Comparison of ENCODE assay signal across 12 cellular contexts in the genomic region with DNA sequence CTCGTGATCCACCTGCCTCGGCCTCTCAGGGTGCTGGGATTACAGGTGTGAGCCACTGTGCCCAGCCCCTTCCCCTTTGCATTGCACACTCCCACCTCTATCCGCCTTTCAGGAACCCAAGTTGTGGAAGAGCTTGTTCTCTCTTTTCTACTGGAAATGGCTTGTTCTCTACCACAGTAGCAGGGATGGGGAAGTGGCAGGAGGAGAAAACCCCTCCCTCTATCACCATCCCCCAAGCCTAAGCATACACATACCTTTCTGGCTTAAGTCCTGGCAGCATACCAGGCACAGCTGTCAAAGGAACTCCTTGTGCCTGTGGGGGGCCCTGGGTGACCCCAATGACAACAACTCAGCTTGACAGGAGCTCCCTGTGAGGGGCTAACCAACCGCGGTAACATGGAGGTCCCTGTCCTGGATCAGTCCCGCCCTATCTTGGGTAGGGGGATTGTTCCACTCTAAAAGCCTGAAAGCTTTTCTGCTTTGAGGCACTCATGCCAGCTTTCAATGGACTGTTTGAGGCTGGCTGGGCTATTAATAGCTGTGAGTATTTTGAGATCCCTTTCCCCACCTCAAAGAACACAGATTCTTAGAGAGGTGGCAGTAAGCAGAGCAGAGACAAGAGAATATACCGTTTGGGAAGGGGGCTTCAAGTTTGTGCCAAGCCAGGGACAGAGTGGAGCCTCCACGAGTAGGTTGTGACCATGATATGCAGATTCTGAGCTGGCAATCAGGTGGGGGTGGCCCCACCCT. TPM values are rescaled to one million over a fixed set of nuclear protein-coding genes. Genes with fewer than 3 reads are reported as not detected.
DNase-seq lines count a peak whose midpoint lies in the region; ATAC-seq and TF ChIP-seq lines count a peak whose summit lies in the region.
"Had no signal": no experiment of that assay in that cellular context is flagged by ENCODE, and none has a peak within 500 bp of the region (broad histone marks: within the 10 kb centered on the region; RNA-seq: fewer than 3 reads in every experiment).

No MANE protein-coding gene starts in this region.

- H3K4me1 ChIP-seq in cardiac muscle cell (ENCODE audit: low read depth) (peaks cover 36% of the 10 kb centered on the region), ascending aorta (peaks cover 18 to 39% of the 10 kb centered on the region in 2 donors), upper lobe of right lung (peaks cover 43% of the 10 kb centered on the region)

- H3K27ac ChIP-seq in cardiac muscle cell, result peak overlapping the region; percentile 96
- H3K27ac ChIP-seq in ascending aorta, result peak overlapping the region; percentile 27 to 82
- peak overlapping the region; percentile 6 for H3K27ac ChIP-seq in upper lobe of right lung
- H3K27ac ChIP-seq: C4-2B had no signal

- H3K4me3 ChIP-seq in cardiac muscle cell (peak overlapping the region; percentile 69), ascending aorta (peak overlapping the region in 1 of 2 donors; percentile 76), upper lobe of right lung (no peak overlapping the region)

- DNase-seq in cardiac muscle cell (ENCODE audit: low read depth in 1 of 2, low spot score in 1 of 2), result peak in 1 of 2 donors; percentile 74
- DNase-seq in cardiac septum (ENCODE audit: low spot score), result no peak
- no peak for DNase-seq in ascending aorta (ENCODE audit: low spot score in 2 of 2)
- DNase-seq in myocyte (ENCODE audit: low read depth), result peak; percentile 51
- no peak for DNase-seq in upper lobe of right lung
- DNase-seq in foreskin melanocyte, result no peak
- no peak for DNase-seq in putamen (ENCODE audit: low spot score)
- DNase-seq in NCI-H510A (lab: John Stamatoyannopoulos, UW), result no peak
- DNase-seq: activated CD4-positive, CD25-positive, alpha-beta regulatory T cell treated with anti-CD3 and anti-CD28 coated beads, Interleukin-2, amount 50 U/mL, for 72 hours; central memory CD4-positive, alpha-beta T cell; NK-92 treated with Interleukin-12 subunit alpha and Interleukin-12 subunit beta, amount 100 ng/mL, for 24 hours had no signal

- no peak for ATAC-seq in upper lobe of right lung

- TF ChIP-seq CTCF in cardiac muscle cell (IDR thresholded peaks at IDR 0.05; ENCODE audit: low read depth, low read length) (no peak), ascending aorta (IDR thresholded peaks at IDR 0.05) (no peak), upper lobe of right lung (IDR thresholded peaks at IDR 0.05) (no peak)

- H3K36me3 ChIP-seq in cardiac muscle cell (peaks cover 30% of the 10 kb centered on the region), ascending aorta (peaks cover 32 to 33% of the 10 kb centered on the region in 2 donors), upper lobe of right lung (peaks cover 41% of the 10 kb centered on the region)

- H3K27me3 ChIP-seq in cardiac muscle cell, result no peaks in the 10 kb centered on the region
- H3K27me3 ChIP-seq in ascending aorta, result no peaks in the 10 kb centered on the region
- H3K27me3 ChIP-seq in upper lobe of right lung, result no peaks in the 10 kb centered on the region

- intact Hi-C loops in cardiac septum (cut with DNase I) (no loop called here), ascending aorta (cut with DNase I) (no loop called here), upper lobe of right lung (cut with DNase I) (no loop called here)

- no peaks in the 10 kb centered on the region for H3K9me3 ChIP-seq in cardiac muscle cell (ENCODE audit: low read depth)
- H3K9me3 ChIP-seq in ascending aorta, result no peaks in the 10 kb centered on the region
- no peaks in the 10 kb centered on the region for H3K9me3 ChIP-seq in upper lobe of right lung

RNA-seq across cellular contexts. Expression of a gene that starts 2.3 kb away (rescaled TPM):
- 264 and 334 TPM in 2 replicates for total RNA-seq in cardiac muscle cell
- polyA plus RNA-seq in cardiac muscle cell, result 343 and 472 TPM in 2 replicates
- total RNA-seq in cardiac septum, result 74.9 TPM
- 64.0 TPM for total RNA-seq in ascending aorta
- 94.5 and 194 TPM in 2 replicates for total RNA-seq in myocyte
- 106 TPM for polyA plus RNA-seq in myocyte (2012)
- 58.8 TPM for total RNA-seq in upper lobe of right lung

RNA-seq across cellular contexts. Expression of a gene that starts 2.6 kb away (rescaled TPM):
- total RNA-seq in cardiac muscle cell (98.8 and 125 TPM in 2 replicates), cardiac septum (33.8 TPM), ascending aorta (61.1 TPM), myocyte (29.2 and 33.6 TPM in 2 replicates), upper lobe of right lung (45.5 TPM)
- 173 and 227 TPM in 2 replicates for polyA plus RNA-seq in cardiac muscle cell
- polyA plus RNA-seq in myocyte (2012), result 133 TPM

RNA-seq across cellular contexts. Expression of a gene that starts 5.1 kb away (rescaled TPM):
- total RNA-seq in cardiac muscle cell (67.3 and 108 TPM in 2 replicates), cardiac septum (26.4 TPM), ascending aorta (20.6 TPM), myocyte (64.0 and 65.6 TPM in 2 replicates), upper lobe of right lung (39.4 TPM)
- 63.8 and 77.1 TPM in 2 replicates for polyA plus RNA-seq in cardiac muscle cell
- polyA plus RNA-seq in myocyte (2012), result 65.4 TPM

RNA-seq across cellular contexts. Expression of a gene that starts 32.0 kb away (rescaled TPM):
- total RNA-seq in cardiac muscle cell (58.2 and 70.0 TPM in 2 replicates), cardiac septum (25.3 TPM), ascending aorta (27.7 TPM), myocyte (50.5 and 52.1 TPM in 2 replicates), upper lobe of right lung (24.1 TPM)
- 48.8 and 74.4 TPM in 2 replicates for polyA plus RNA-seq in cardiac muscle cell
- polyA plus RNA-seq in myocyte (2012), result 48.6 TPM

RNA-seq across cellular contexts. Expression of a gene that starts 37.3 kb away (rescaled TPM):
- total RNA-seq in cardiac muscle cell (43.5 and 65.8 TPM in 2 replicates), cardiac septum (11.0 TPM), ascending aorta (26.7 TPM), myocyte (54.1 and 58.1 TPM in 2 replicates), upper lobe of right lung (20.1 TPM)
- 33.1 and 44.9 TPM in 2 replicates for polyA plus RNA-seq in cardiac muscle cell
- 44.2 TPM for polyA plus RNA-seq in myocyte (2012)

Comparison
In these comparisons a context has a peak if more than half of its experiments do, and no peak if none do; other contexts are left out.
1. H3K27ac ChIP-seq: peak in every context shown above with its lines; median percentile 96 in cardiac muscle cell; 54 in ascending aorta; 6 in upper lobe of right lung.